In genomic region chr17:35947156-35947585, GRCh38 we compare ENCODE assay signal across 8 cellular contexts. TPM values are rescaled to one million over a fixed set of nuclear protein-coding genes. Genes with fewer than 3 reads are reported as not detected.
A peak's percentile ranks its signal among the peaks of the same experiment; 100 is the strongest.
DNase-seq lines count a peak whose midpoint lies in the region; ATAC-seq and TF ChIP-seq lines count a peak whose summit lies in the region.

No MANE protein-coding gene starts in this region.

- peak; percentile 68 for DNase-seq in D341Med (ENCODE audit: low spot score)
- DNase-seq in Peyer's patch, result peak; percentile 45 to 82 (median 65)
- DNase-seq in activated effector memory CD4-positive, alpha-beta T cell treated with anti-CD3 and anti-CD28 coated beads, Interleukin-2, amount 50 U/mL, for 16 hours, result peak; percentile 73
- peak; percentile 22 to 32 for DNase-seq in heart right ventricle

- no peak overlapping the region for H3K9ac ChIP-seq in skeletal muscle satellite cell (ENCODE audit: low read depth, low read length)

- peak in 5 of 8 donors; percentile 37 to 73 (median 57) for ATAC-seq in heart right ventricle
- no peak for ATAC-seq in HG03097 (IDR thresholded peaks at IDR 0.05; ENCODE audit: low FRiP score, unreplicated experiment)
- no peak for ATAC-seq in GM21381 (IDR thresholded peaks at IDR 0.05; ENCODE audit: unreplicated experiment)

- H3K27ac ChIP-seq in Peyer's patch (no peak overlapping the region), heart right ventricle (no peak overlapping the region)

- intact Hi-C loops in heart right ventricle (cut with DNase I), result loop anchor here in 1 of 10 donors (10.0 kb wide), 1 partner anchor 92 kb away; no protein-coding TSS in a partner anchor

- H3K4me1 ChIP-seq in Peyer's patch (no peaks in the 10 kb centered on the region), heart right ventricle (peaks cover 0 to 4% (median 0%) of the 10 kb centered on the region in 9 donors), skeletal muscle satellite cell (ENCODE audit: control insufficient read depth, insufficient read depth, low read length) (no peaks in the 10 kb centered on the region)

- TF ChIP-seq CTCF in Peyer's patch (IDR thresholded peaks at IDR 0.05) (peak in 5 of 6 experiments; percentile 54 to 82 (median 76)), heart right ventricle (IDR thresholded peaks at IDR 0.05) (peak; percentile 29 to 82 (median 74))

- peak overlapping the region in 2 of 4 donors; percentile 25 to 40 for H3K4me3 ChIP-seq in Peyer's patch
- peak overlapping the region in 5 of 10 donors; percentile 5 to 30 (median 14) for H3K4me3 ChIP-seq in heart right ventricle
- H3K4me3 ChIP-seq in skeletal muscle satellite cell (ENCODE audit: low read length), result no peak overlapping the region

- WGBS in heart right ventricle, 2 donors, result 29% methylated on average over 12 of the region's 12 CpGs

- TF ChIP-seq POLR2A in Peyer's patch (IDR thresholded peaks at IDR 0.05), result no peak

- peak; percentile 77 for TF ChIP-seq RAD21 in Ishikawa (IDR thresholded peaks at IDR 0.05; ENCODE audit: low read depth)

- no peak for TF ChIP-seq EP300 in Ishikawa (IDR thresholded peaks at IDR 0.05; ENCODE audit: borderline replicate concordance)

- H3K27me3 ChIP-seq in Peyer's patch (no peaks in the 10 kb centered on the region), heart right ventricle (peaks cover 0 to 18% (median 7%) of the 10 kb centered on the region in 7 donors), skeletal muscle satellite cell (ENCODE audit: control insufficient read depth, insufficient read depth, low read length) (peaks cover 13% of the 10 kb centered on the region)

- no peaks in the 10 kb centered on the region for H3K9me3 ChIP-seq in Peyer's patch
- no peaks in the 10 kb centered on the region for H3K9me3 ChIP-seq in heart right ventricle
- no peaks in the 10 kb centered on the region for H3K9me3 ChIP-seq in skeletal muscle satellite cell (replicated peaks; ENCODE audit: low read length)

- peak overlapping the region; percentile 58 for H3K4me2 ChIP-seq in skeletal muscle satellite cell (ENCODE audit: low read length)

- H3K36me3 ChIP-seq in Peyer's patch (no peaks in the 10 kb centered on the region), heart right ventricle (no peaks in the 10 kb centered on the region), skeletal muscle satellite cell (ENCODE audit: insufficient read depth, low read length) (no peaks in the 10 kb centered on the region)

TF ChIP-seq in Ishikawa, 13 proteins besides CTCF, POLR2A, EP300 and RAD21:
- TF ChIP-seq ZBTB7A (IDR thresholded peaks at IDR 0.05; ENCODE audit: low read depth) (0 out of 2 replicates have a peak, but pooled peaks have one; percentile 59), TEAD4 (IDR thresholded peaks at IDR 0.05) (peak; percentile 70), FOXM1 (IDR thresholded peaks at IDR 0.05; ENCODE audit: borderline replicate concordance, low read depth) (no peak)
TF ChIP-seq in Ishikawa: peak in this region for 2.

RNA-seq across cellular contexts. Expression of gene LYZL6, which starts 3.7 kb away (rescaled TPM):
- total RNA-seq in Peyer's patch, result not detected
- total RNA-seq in heart right ventricle, result not detected
- polyA plus RNA-seq in heart right ventricle, result not detected
- total RNA-seq in skeletal muscle satellite cell (2012; rRNA removed), result not detected in 2 replicates

RNA-seq across cellular contexts. Expression of gene RDM1, which starts 16.6 kb away (rescaled TPM):
- 1 to 10 TPM in 1 of 4 donors, under 1 TPM in 1, not detected in 2; 0.88 to 1.9 TPM for total RNA-seq in Peyer's patch
- total RNA-seq in heart right ventricle, result 1 to 10 TPM in 1 of 10 donors, under 1 TPM in 1, not detected in 8; 0.46 to 1.3 TPM
- not detected for polyA plus RNA-seq in heart right ventricle
- total RNA-seq in skeletal muscle satellite cell (2012; rRNA removed), result not detected in 2 replicates

RNA-seq across cellular contexts. Expression of gene CCL16, which starts 34.1 kb away (rescaled TPM):
- 1 to 10 TPM in 1 of 4 donors, under 1 TPM in 1, not detected in 2; 0.54 to 1.1 TPM for total RNA-seq in Peyer's patch
- total RNA-seq in heart right ventricle, result not detected
- polyA plus RNA-seq in heart right ventricle, result under 1 TPM; 0.03 to 0.88 TPM
- total RNA-seq in skeletal muscle satellite cell (2012; rRNA removed), result not detected in 2 replicates

RNA-seq across cellular contexts. Expression of gene CCL14, which starts 39.4 kb away (rescaled TPM):
- 1 to 10 TPM; 6.3 to 8.3 (median 6.7) TPM for total RNA-seq in Peyer's patch
- 10 to 100 TPM in 2 of 10 donors, 1 to 10 TPM in 8; 1.0 to 16.4 (median 5.1) TPM for total RNA-seq in heart right ventricle
- 10 to 100 TPM; 28.6 to 77.3 TPM for polyA plus RNA-seq in heart right ventricle
- not detected in 2 replicates for total RNA-seq in skeletal muscle satellite cell (2012; rRNA removed)

RNA-seq across cellular contexts. Expression of gene CCL15, which starts 54.2 kb away (rescaled TPM):
- total RNA-seq in Peyer's patch, result 10 to 100 TPM in 3 of 4 donors, 1 to 10 TPM in 1; 4.1 to 63.9 (median 27.0) TPM
- not detected for total RNA-seq in heart right ventricle
- not detected for polyA plus RNA-seq in heart right ventricle
- total RNA-seq in skeletal muscle satellite cell (2012; rRNA removed), result not detected in 2 replicates

Comparison
In these comparisons a context has a peak if more than half of its experiments do, and no peak if none do; other contexts are left out.
1. ATAC-seq: peak in heart right ventricle (5 of 8); none in HG03097 (single experiment) and GM21381 (single experiment).
2. Peak in every context shown above with its lines, with median percentiles within 50 percentile points of each other: DNase-seq.